Comparison of ENCODE assay signal across 8 cellular contexts in genomic region chr10:21525367-21526183, GRCh38. TPM values are rescaled to one million over a fixed set of nuclear protein-coding genes. Genes with fewer than 3 reads are reported as not detected.
DNase-seq lines count a peak whose midpoint lies in the region; ATAC-seq, FAIRE-seq and TF ChIP-seq lines count a peak whose summit lies in the region.

Gene SKIDA1, minus strand, starts transcription at chr10:21525682. Its CDS starts 7,860 bp downstream, at chr10:21517822.

- peak within 1 kb of the TSS; percentile 91 for H3K9ac ChIP-seq in ES-I3 (ENCODE audit: low read depth, low read length)

- TF ChIP-seq CTCF in adrenal gland (IDR thresholded peaks at IDR 0.05) = no peak
- TF ChIP-seq CTCF in pancreas (IDR thresholded peaks at IDR 0.05) = no peak

- H3K36me3 ChIP-seq in ES-I3 (ENCODE audit: insufficient read depth, low read length) (no peaks in the 10 kb centered on the region), adrenal gland (replicated peaks in 1 of 2) (no peaks in the 10 kb centered on the region), pancreas (no peaks in the 10 kb centered on the region)

- POLR2A ChIA-PET in HEK293T (lab: Yijun Ruan, JAX) = interaction anchor here (0.6 to 3.2 kb wide), 27 partner anchors 7 to 818 kb away, joined by 3 to 56 read pairs (median 5); no protein-coding TSS in a partner anchor

- no peak for FAIRE-seq in pancreas (lab: Jason Lieb, UNC)

- DNase-seq in HEK293T (ENCODE audit: extremely low spot score) (peak; percentile 62), NCI-H1048 (lab: John Stamatoyannopoulos, UW) (peak; percentile 44), SK-N-DZ (ENCODE audit: low spot score) (peak; percentile 94), adrenal gland (peak; percentile 89 to 94 (median 91)), cardiac septum (ENCODE audit: low spot score) (peak; percentile 90), pancreas (peak; percentile 88 to 94 (median 90))

- H3K4me3 ChIP-seq in adrenal gland (peak within 1 kb of the TSS; percentile 13 to 71 (median 60)), pancreas (peak within 1 kb of the TSS; percentile 58 to 68 (median 60))

- peaks cover 36% of the 10 kb centered on the region for H3K4me1 ChIP-seq in ES-I3 (ENCODE audit: insufficient read depth, low read length)
- peaks cover under 1 to 34% of the 10 kb centered on the region in 2 donors for H3K4me1 ChIP-seq in adrenal gland (replicated peaks in 1 of 2)
- peaks cover 0 to 4% (median 1%) of the 10 kb centered on the region in 3 donors for H3K4me1 ChIP-seq in pancreas

- peak in 1 of 2 donors; percentile 86 for TF ChIP-seq POLR2A in adrenal gland (IDR thresholded peaks at IDR 0.05)

- WGBS in adrenal gland, 4 donors = 0 to 2% (median 1%) methylated on average over 21 to 64 of the region's 64 CpGs
- 0 to 1% methylated on average over 42 to 64 of the region's 64 CpGs for WGBS in pancreas, 2 donors

- ATAC-seq in pancreas = peak; percentile 81 to 87 (median 84)
- ATAC-seq in GM18861 (IDR thresholded peaks at IDR 0.05; ENCODE audit: unreplicated experiment) = no peak

- H3K27ac ChIP-seq in adrenal gland = peak within 1 kb of the TSS; percentile 98 to 99 (median 98)
- peak within 1 kb of the TSS; percentile 91 to 99 (median 96) for H3K27ac ChIP-seq in pancreas

- CTCF ChIA-PET in HEK293T (lab: Yijun Ruan, JAX) = interaction anchor here (1.1 kb wide), 1 partner anchor 15 kb away, joined by 3 read pairs; no protein-coding TSS in a partner anchor

- no peaks in the 10 kb centered on the region for H3K9me3 ChIP-seq in ES-I3 (ENCODE audit: control insufficient read depth, insufficient read depth, low read length)
- no peaks in the 10 kb centered on the region for H3K9me3 ChIP-seq in adrenal gland (replicated peaks in 1 of 3)
- no peaks in the 10 kb centered on the region for H3K9me3 ChIP-seq in pancreas

- intact Hi-C loops in adrenal gland (cut with DNase I) (no loop called here), cardiac septum (cut with DNase I) (loop anchor here (2.0 to 10.0 kb wide), 4 partner anchors 29 to 909 kb away; partner anchors contain the start of gene NEBL), pancreas (cut with DNase I) (no loop called here)

- H3K27me3 ChIP-seq in adrenal gland (no peaks in the 10 kb centered on the region), pancreas (no peaks in the 10 kb centered on the region)

TF ChIP-seq in HEK293T, 16 proteins besides CTCF, POLR2A, EP300 and RAD21:
- TF ChIP-seq SUZ12 (IDR thresholded peaks at IDR 0.05) (no peak), BHLHE40 (IDR thresholded peaks at IDR 0.05; ENCODE audit: borderline replicate concordance) (no peak), TARDBP (IDR thresholded peaks at IDR 0.05) (no peak), LEF1 (IDR thresholded peaks at IDR 0.05; ENCODE audit: borderline replicate concordance) (peak; percentile 70; the same call in 1 of the 2 replicates), ELF4 (IDR thresholded peaks at IDR 0.05) (peak; percentile 24; the same call in 1 of the 2 replicates), L3MBTL2 (conservative IDR thresholded peaks at IDR 0.05) (peak; percentile 88), ZNF384 (IDR thresholded peaks at IDR 0.05) (no peak), NFRKB (IDR thresholded peaks at IDR 0.05) (no peak), ARNT (IDR thresholded peaks at IDR 0.05) (no peak), PKNOX1 (IDR thresholded peaks at IDR 0.05) (peak; percentile 92), FOXM1 (IDR thresholded peaks at IDR 0.05; ENCODE audit: borderline replicate concordance) (no peak), HDGF (IDR thresholded peaks at IDR 0.05; ENCODE audit: borderline replicate concordance) (no peak), FOXA1 (IDR thresholded peaks at IDR 0.05) (no peak), FOXK2 (IDR thresholded peaks at IDR 0.05) (peak; percentile 92; the same call in 1 of the 2 replicates), SP1 (IDR thresholded peaks at IDR 0.05) (no peak), CTBP1 (IDR thresholded peaks at IDR 0.05; ENCODE audit: borderline replicate concordance) (peak; percentile 90)

RNA-seq across cellular contexts. Expression of gene SKIDA1, which starts in this region (rescaled TPM):
- 8.1 and 9.6 TPM in 2 replicates for polyA plus RNA-seq in SK-N-DZ (2014; cell fraction: cytosol; rRNA removed)
- 5.6 and 9.0 TPM in 2 replicates for polyA plus RNA-seq in SK-N-DZ (2014; cell fraction: nucleus; rRNA removed)
- total RNA-seq in adrenal gland (1 to 10 TPM in 7 of 8 donors, under 1 TPM in 1; 0.78 to 3.5 (median 2.6) TPM), cardiac septum (1.8 TPM), pancreas (under 1 TPM; 0.51 to 0.97 (median 0.62) TPM)
- polyA plus RNA-seq in adrenal gland (1 to 10 TPM in 2 of 3 donors, under 1 TPM in 1; 0.64 to 2.3 (median 1.6) TPM), pancreas (under 1 TPM; 0.23 to 0.52 TPM)

Comparison
In these comparisons a context has a peak if more than half of its experiments do, and no peak if none do; other contexts are left out.
1. Peak in DNase-seq, ATAC-seq, H3K4me3 ChIP-seq and H3K27ac ChIP-seq in pancreas; RNA of the gene not detected or under 1 TPM.
2. DNase-seq: peak in every context shown above with its lines; median percentile 94 in SK-N-DZ; 91 in adrenal gland; 90 in cardiac septum; 90 in pancreas; 62 in HEK293T; 44 in NCI-H1048.